1 cellular context compared by ENCODE assay signal in the genomic region with DNA sequence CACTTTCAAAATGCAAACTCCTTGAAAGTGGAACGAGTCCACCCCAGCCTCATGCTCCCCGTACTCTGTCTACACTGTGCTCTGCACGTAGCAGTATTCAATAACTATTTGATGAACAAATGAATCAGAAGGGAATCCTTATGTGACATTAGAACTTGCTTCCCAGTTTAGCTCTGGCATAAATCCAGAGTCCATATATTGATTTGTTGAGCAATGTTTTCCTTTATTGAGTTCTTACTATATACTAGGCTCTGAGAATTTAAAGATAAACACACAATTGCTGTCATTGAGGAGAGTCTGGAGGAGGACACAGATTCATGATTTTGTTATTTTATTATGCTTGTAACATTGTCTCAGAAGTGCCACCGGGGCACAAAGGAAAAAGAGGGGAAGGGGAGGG.
TF ChIP-seq lines count a peak whose summit lies in the region.

No MANE protein-coding gene starts in this region.

TF ChIP-seq in HepG2, 621 proteins besides CTCF, POLR2A, EP300 and RAD21:
- TF ChIP-seq PAXIP1 (CRISPR knock-in tag; conservative IDR thresholded peaks at IDR 0.05) (peak; percentile 45; the same call in 1 of the 2 replicates), ZNF430 (CRISPR knock-in tag; IDR thresholded peaks at IDR 0.05) (0 out of 2 replicates have a peak, but pooled peaks have one; percentile 30), RXRB (CRISPR knock-in tag; IDR thresholded peaks at IDR 0.05; ENCODE audit: borderline replicate concordance) (0 out of 2 replicates have a peak, but pooled peaks have one; percentile 13), MAX (IDR thresholded peaks at IDR 0.05) (no peak), KAT2B (IDR thresholded peaks at IDR 0.05; ENCODE audit: borderline replicate concordance, low read depth, low read length) (peak; percentile 92), ZSCAN25 (CRISPR knock-in tag; IDR thresholded peaks at IDR 0.05) (no peak), POLR2AphosphoS2 (IDR thresholded peaks at IDR 0.05; ENCODE audit: low read depth, low read length) (no peak), ZNF205 (CRISPR knock-in tag; IDR thresholded peaks at IDR 0.05) (peak; percentile 94), SRF (IDR thresholded peaks at IDR 0.05; ENCODE audit: low read depth, low read length) (no peak), ONECUT2 (CRISPR knock-in tag; IDR thresholded peaks at IDR 0.05) (peak; percentile 51; the same call in 1 of the 2 replicates), ZNF746 (CRISPR knock-in tag; IDR thresholded peaks at IDR 0.05) (no peak), CEBPG (CRISPR knock-in tag; IDR thresholded peaks at IDR 0.05) (peak; percentile 35; the same call in 1 of the 2 replicates), CEBPB (IDR thresholded peaks at IDR 0.05; ENCODE audit: borderline replicate concordance, low read depth, low read length) (peak; percentile 8; the same call in 1 of the 2 replicates)
